9 cellular contexts compared by ENCODE assay signal in genomic region chr9:110742741-110743371, GRCh38.
DNase-seq lines count a peak whose midpoint lies in the region; ATAC-seq and TF ChIP-seq lines count a peak whose summit lies in the region.
"Had no signal": no experiment of that assay in that cellular context is flagged by ENCODE, and none has a peak within 500 bp of the region (broad histone marks: within the 10 kb centered on the region; RNA-seq: fewer than 3 reads in every experiment).

No MANE protein-coding gene starts in this region.

- H3K9me3 ChIP-seq in sigmoid colon: no peaks in the 10 kb centered on the region
- H3K9me3 ChIP-seq in HAP-1: no peaks in the 10 kb centered on the region

- TF ChIP-seq EP300 in sigmoid colon (IDR thresholded peaks at IDR 0.05): no peak

- CTCF ChIA-PET in WTC11 (lab: Charles Lee): no interaction called here

- H3K27me3 Mint-ChIP-seq in WTC11 (ENCODE audit: low read depth): no peaks in the 10 kb centered on the region

- H3K4me3 Mint-ChIP-seq in WTC11: no peak overlapping the region

- H3K4me1 Mint-ChIP-seq in WTC11: peaks cover 17% of the 10 kb centered on the region

- DNase-seq in ELR (ENCODE audit: low read depth): peak; percentile 54
- DNase-seq in WTC11 (ENCODE audit: low spot score): peak; percentile 19
- DNase-seq in left ventricle myocardium superior: no peak
- no peak for DNase-seq in sigmoid colon
- no peak for DNase-seq in stimulated activated CD4-positive, alpha-beta T cell treated with anti-CD3 and anti-CD28 coated beads, Interleukin-12 subunit alpha, Interleukin-12 subunit beta, amount 100 ng/mL, for 4 hours
- DNase-seq in SW 1271 (lab: John Stamatoyannopoulos, UW): no peak
- DNase-seq in NK-92 (lab: John Stamatoyannopoulos, UW; ENCODE audit: unreplicated experiment): no peak
- DNase-seq in HAP-1 (ENCODE audit: low spot score in 2 of 2): no peak
- DNase-seq: activated CD8-positive, alpha-beta memory T cell treated with anti-CD3 and anti-CD28 coated beads, Interleukin-2, amount 50 U/mL, for 4 hours had no signal

- peaks cover 13% of the 10 kb centered on the region for H3K9me3 Mint-ChIP-seq in WTC11

- no peaks in the 10 kb centered on the region for H3K27me3 ChIP-seq in sigmoid colon
- H3K27me3 ChIP-seq in HAP-1 (ENCODE audit: low read depth): no peaks in the 10 kb centered on the region

- H3K4me3 ChIP-seq in sigmoid colon (no peak overlapping the region), HAP-1 (no peak overlapping the region)

- H3K36me3 ChIP-seq in sigmoid colon: no peaks in the 10 kb centered on the region
- no peaks in the 10 kb centered on the region for H3K36me3 ChIP-seq in HAP-1 (replicated peaks)

- intact Hi-C loops in left ventricle myocardium superior (cut with micrococcal nuclease): no loop called here
- intact Hi-C loops in sigmoid colon (cut with DNase I): loop anchor here (10.0 kb wide), 1 partner anchor 292 kb away; the partner anchor contains the start of gene LPAR1

- no peak for TF ChIP-seq POLR2A in sigmoid colon (IDR thresholded peaks at IDR 0.05)

- WGBS in sigmoid colon, 2 donors: 68 to 74% methylated on average over 8 of the region's 8 CpGs

- POLR2A ChIA-PET in WTC11 (lab: Charles Lee): no interaction called here

- peak overlapping the region; percentile 61 to 74 (median 70) for H3K27ac ChIP-seq in sigmoid colon

- H3K36me3 Mint-ChIP-seq in WTC11: no peaks in the 10 kb centered on the region

- in situ Hi-C loops in HAP-1 (cut with MboI; ENCODE audit: low sequenced_read_pairs): no loop called here

- H3K4me1 ChIP-seq in sigmoid colon: peaks cover 0 to 41% (median 31%) of the 10 kb centered on the region in 4 donors
- H3K4me1 ChIP-seq in HAP-1: no peaks in the 10 kb centered on the region

- ATAC-seq in WTC11 (peak; percentile 67), left ventricle myocardium superior (peak; percentile 53)

- H3K27ac Mint-ChIP-seq in WTC11: no peak overlapping the region

- no peak for TF ChIP-seq CTCF in WTC11 (IDR thresholded peaks at IDR 0.05)
- TF ChIP-seq CTCF in sigmoid colon (IDR thresholded peaks at IDR 0.05): no peak

TF ChIP-seq in WTC11, 78 proteins besides CTCF, POLR2A, EP300 and RAD21:
- TF ChIP-seq ZNF263 (CRISPR knock-in tag; IDR thresholded peaks at IDR 0.05; ENCODE audit: low read depth) (peak; percentile 83; the same call in 1 of the 2 replicates), NR3C1 (CRISPR knock-in tag; conservative IDR thresholded peaks at IDR 0.05; ENCODE audit: low read depth) (no peak), PREB (CRISPR knock-in tag; IDR thresholded peaks at IDR 0.05; ENCODE audit: borderline replicate concordance) (no peak), ZNF423 (CRISPR knock-in tag; IDR thresholded peaks at IDR 0.05) (no peak)

Comparison
In these comparisons a context has a peak if more than half of its experiments do, and no peak if none do; other contexts are left out.
1. DNase-seq: peak in ELR (single experiment) and WTC11 (single experiment); none in left ventricle myocardium superior (single experiment), sigmoid colon (single experiment), stimulated activated CD4-positive, alpha-beta T cell treated with anti-CD3 and anti-CD28 coated beads, Interleukin-12 subunit alpha, Interleukin-12 subunit beta, amount 100 ng/mL, for 4 hours (single experiment), SW 1271 (0 of 2), NK-92 (single experiment) and HAP-1 (0 of 2).